16 cellular contexts compared by ENCODE assay signal in genomic region chr10:122056431-122057094, GRCh38.
A peak's percentile ranks its signal among the peaks of the same experiment; 100 is the strongest.
DNase-seq lines count a peak whose midpoint lies in the region; ATAC-seq and TF ChIP-seq lines count a peak whose summit lies in the region.
"Had no signal": no experiment of that assay in that cellular context is flagged by ENCODE, and none has a peak within 500 bp of the region (broad histone marks: within the 10 kb centered on the region; RNA-seq: fewer than 3 reads in every experiment).

No MANE protein-coding gene starts in this region.

- DNase-seq in DMS153 (lab: John Stamatoyannopoulos, UW): peak; percentile 14
- no peak for DNase-seq in DMS153 treated with DMSO at 0.1 percent for 48 hours (lab: John Stamatoyannopoulos, UW; ENCODE audit: unreplicated experiment)
- DNase-seq in breast epithelium (ENCODE audit: low spot score in 2 of 2): no peak
- DNase-seq in lower lobe of right lung: no peak
- no peak for DNase-seq in upper lobe of right lung
- DNase-seq in activated T-cell treated with anti-CD3 and anti-CD28 coated beads, Interleukin-2, amount 50 U/mL, for 4 hours: no peak
- DNase-seq: 8988T; activated CD4-positive, CD25-positive, alpha-beta regulatory T cell; CD8-positive, alpha-beta memory T cell; KG1; NCI-H1436 treated with DMSO at 0.1 percent for 48 hours; posterior cingulate gyrus; T-cell had no signal

- H3K27ac ChIP-seq in breast epithelium (peak overlapping the region; percentile 13 to 50), lower lobe of right lung (peak overlapping the region; percentile 53), upper lobe of right lung (no peak overlapping the region)

- no peaks in the 10 kb centered on the region for H3K9me3 ChIP-seq in breast epithelium
- H3K9me3 ChIP-seq in lower lobe of right lung: no peaks in the 10 kb centered on the region
- no peaks in the 10 kb centered on the region for H3K9me3 ChIP-seq in upper lobe of right lung

- no peaks in the 10 kb centered on the region for H3K9me3 Mint-ChIP-seq in activated T-cell treated with anti-CD3 and anti-CD28 coated beads, Interleukin-2, amount 50 U/mL, for 4 hours
- H3K9me3 Mint-ChIP-seq: activated naive CD4-positive, alpha-beta T cell treated with anti-CD3 and anti-CD28 coated beads, Interleukin-2, amount 50 U/mL, for 24 hours; T-cell had no signal

- no peaks in the 10 kb centered on the region for H3K27me3 ChIP-seq in breast epithelium
- no peaks in the 10 kb centered on the region for H3K27me3 ChIP-seq in lower lobe of right lung (ENCODE audit: low read depth)
- H3K27me3 ChIP-seq in upper lobe of right lung: no peaks in the 10 kb centered on the region

- TF ChIP-seq CTCF in breast epithelium (IDR thresholded peaks at IDR 0.05): no peak
- TF ChIP-seq CTCF in lower lobe of right lung (IDR thresholded peaks at IDR 0.05): no peak
- no peak for TF ChIP-seq CTCF in upper lobe of right lung (IDR thresholded peaks at IDR 0.05)

- peaks cover 0 to 3% of the 10 kb centered on the region in 2 donors for H3K4me1 ChIP-seq in breast epithelium
- peaks cover 20% of the 10 kb centered on the region for H3K4me1 ChIP-seq in lower lobe of right lung
- peaks cover 5% of the 10 kb centered on the region for H3K4me1 ChIP-seq in upper lobe of right lung

- H3K4me3 Mint-ChIP-seq in activated T-cell treated with anti-CD3 and anti-CD28 coated beads, Interleukin-2, amount 50 U/mL, for 4 hours: no peak overlapping the region
- H3K4me3 Mint-ChIP-seq: activated naive CD4-positive, alpha-beta T cell treated with anti-CD3 and anti-CD28 coated beads, Interleukin-2, amount 50 U/mL, for 24 hours; CD8-positive, alpha-beta memory T cell; T-cell had no signal

- H3K4me3 ChIP-seq in breast epithelium (no peak overlapping the region), lower lobe of right lung (no peak overlapping the region), upper lobe of right lung (no peak overlapping the region)

- intact Hi-C loops in breast epithelium (cut with DNase I; ENCODE audit: low total_unique reads) (no loop called here), lower lobe of right lung (cut with DNase I) (no loop called here), upper lobe of right lung (cut with DNase I) (loop anchor here (10.0 kb wide), 1 partner anchor 58 kb away; no protein-coding TSS in a partner anchor)

- peaks cover 5% of the 10 kb centered on the region for H3K27me3 Mint-ChIP-seq in activated T-cell treated with anti-CD3 and anti-CD28 coated beads, Interleukin-2, amount 50 U/mL, for 4 hours (ENCODE audit: low read depth)
- H3K27me3 Mint-ChIP-seq: activated naive CD4-positive, alpha-beta T cell treated with anti-CD3 and anti-CD28 coated beads, Interleukin-2, amount 50 U/mL, for 24 hours had no signal

- no peak for TF ChIP-seq POLR2A in breast epithelium (IDR thresholded peaks at IDR 0.05)

- no peaks in the 10 kb centered on the region for H3K4me1 Mint-ChIP-seq in activated T-cell treated with anti-CD3 and anti-CD28 coated beads, Interleukin-2, amount 50 U/mL, for 4 hours (ENCODE audit: low read depth)
- H3K4me1 Mint-ChIP-seq: activated naive CD4-positive, alpha-beta T cell treated with anti-CD3 and anti-CD28 coated beads, Interleukin-2, amount 50 U/mL, for 24 hours; CD8-positive, alpha-beta memory T cell; T-cell had no signal

- H3K36me3 ChIP-seq in breast epithelium (no peaks in the 10 kb centered on the region), lower lobe of right lung (no peaks in the 10 kb centered on the region), upper lobe of right lung (no peaks in the 10 kb centered on the region)

- ATAC-seq in lower lobe of right lung (peak; percentile 80 to 83), upper lobe of right lung (peak; percentile 77), HG02759 (IDR thresholded peaks at IDR 0.05; ENCODE audit: unreplicated experiment) (no peak), HG03442 (IDR thresholded peaks at IDR 0.05; ENCODE audit: unreplicated experiment) (no peak)
- ATAC-seq in activated T-cell treated with anti-CD3 and anti-CD28 coated beads, Interleukin-2, amount 50 U/mL, for 4 hours: no peak
- ATAC-seq: T-cell had no signal

- no peaks in the 10 kb centered on the region for H3K36me3 Mint-ChIP-seq in activated T-cell treated with anti-CD3 and anti-CD28 coated beads, Interleukin-2, amount 50 U/mL, for 4 hours (ENCODE audit: insufficient read depth)
- H3K36me3 Mint-ChIP-seq: activated naive CD4-positive, alpha-beta T cell treated with anti-CD3 and anti-CD28 coated beads, Interleukin-2, amount 50 U/mL, for 24 hours; CD8-positive, alpha-beta memory T cell; T-cell had no signal

Comparison
In these comparisons a context has a peak if more than half of its experiments do, and no peak if none do; other contexts are left out.
1. ATAC-seq: peak in lower lobe of right lung (2 of 2) and upper lobe of right lung (single experiment); none in HG02759 (single experiment), activated T-cell treated with anti-CD3 and anti-CD28 coated beads, Interleukin-2, amount 50 U/mL, for 4 hours (0 of 2) and HG03442 (single experiment).